ENCODE assay signal across 8 cellular contexts in genomic region chr9:70484232-70485130, GRCh38.
DNase-seq lines count a peak whose midpoint lies in the region; ATAC-seq and TF ChIP-seq lines count a peak whose summit lies in the region.

No MANE protein-coding gene starts in this region.

- H3K4me3 Mint-ChIP-seq in CD4-positive, CD25-positive, alpha-beta regulatory T cell = no peak overlapping the region
- no peak overlapping the region for H3K4me3 Mint-ChIP-seq in MCF 10A (ENCODE audit: unreplicated experiment)

- H3K27ac Mint-ChIP-seq in CD4-positive, CD25-positive, alpha-beta regulatory T cell = peak overlapping the region in 2 of 3 donors; percentile 49 to 65
- peak overlapping the region; percentile 99 for H3K27ac Mint-ChIP-seq in MCF 10A (ENCODE audit: low read depth, unreplicated experiment)

- H3K4me3 ChIP-seq in CD4-positive, CD25-positive, alpha-beta regulatory T cell (ENCODE audit: low read depth, low read length) = no peak overlapping the region
- H3K4me3 ChIP-seq in spleen = no peak overlapping the region

- H3K4me1 Mint-ChIP-seq in CD4-positive, CD25-positive, alpha-beta regulatory T cell = no peaks in the 10 kb centered on the region
- peaks cover 39% of the 10 kb centered on the region for H3K4me1 Mint-ChIP-seq in MCF 10A (ENCODE audit: insufficient read depth, unreplicated experiment)

- peak; percentile 77 to 87 for ATAC-seq in CD4-positive, CD25-positive, alpha-beta regulatory T cell (ENCODE audit: low read depth in 2 of 2)
- ATAC-seq in HG02938 (IDR thresholded peaks at IDR 0.05; ENCODE audit: unreplicated experiment) = peak; percentile 64

- in situ Hi-C loops in GM13976 (cut with MboI; ENCODE audit: low sequenced_read_pairs, unreplicated experiment) = loop anchor here (10.0 kb wide), 1 partner anchor 130 kb away; no protein-coding TSS in a partner anchor

- CTCF ChIA-PET in MCF 10A (lab: Yijun Ruan, JAX) = interaction anchor here (0.6 to 2.2 kb wide), 16 partner anchors 11 to 123 kb away, joined by 3 to 13 read pairs (median 4); no protein-coding TSS in a partner anchor

- peak in 2 of 3 donors; percentile 40 to 59 for DNase-seq in CD4-positive, CD25-positive, alpha-beta regulatory T cell
- DNase-seq in GM13976 (ENCODE audit: low spot score) (peak; percentile 59), NCI-H526 treated with DMSO at 0.1 percent for 48 hours (lab: John Stamatoyannopoulos, UW) (peak; percentile 6), MCF 10A (ENCODE audit: unreplicated experiment) (peak; percentile 83), iPS-NIHi11 (ENCODE audit: low spot score) (peak; percentile 81), spleen (no peak), ecto neural progenitor cell (ENCODE audit: low spot score) (no peak)

- no peaks in the 10 kb centered on the region for H3K27me3 ChIP-seq in CD4-positive, CD25-positive, alpha-beta regulatory T cell (ENCODE audit: control insufficient read depth, insufficient read depth, low read length)
- no peaks in the 10 kb centered on the region for H3K27me3 ChIP-seq in spleen (replicated peaks in 1 of 7)

- WGBS in spleen, 5 donors = 50 to 64% (median 52%) methylated on average over 8 of the region's 8 CpGs

- H3K9me3 Mint-ChIP-seq in CD4-positive, CD25-positive, alpha-beta regulatory T cell = no peaks in the 10 kb centered on the region
- no peaks in the 10 kb centered on the region for H3K9me3 Mint-ChIP-seq in MCF 10A (ENCODE audit: unreplicated experiment)

- H3K36me3 Mint-ChIP-seq in CD4-positive, CD25-positive, alpha-beta regulatory T cell = no peaks in the 10 kb centered on the region
- H3K36me3 Mint-ChIP-seq in MCF 10A (ENCODE audit: insufficient read depth, unreplicated experiment) = no peaks in the 10 kb centered on the region

- H3K9me3 ChIP-seq in CD4-positive, CD25-positive, alpha-beta regulatory T cell (ENCODE audit: control insufficient read depth in 2 of 2, low read length in 2 of 2) = no peaks in the 10 kb centered on the region
- H3K9me3 ChIP-seq in spleen = no peaks in the 10 kb centered on the region

- H3K36me3 ChIP-seq in CD4-positive, CD25-positive, alpha-beta regulatory T cell (ENCODE audit: control insufficient read depth, insufficient read depth, low read length) = no peaks in the 10 kb centered on the region
- no peaks in the 10 kb centered on the region for H3K36me3 ChIP-seq in spleen

- peaks cover 2% of the 10 kb centered on the region for H3K4me1 ChIP-seq in CD4-positive, CD25-positive, alpha-beta regulatory T cell (ENCODE audit: control insufficient read depth, insufficient read depth, low read length, poor library complexity, severe bottlenecking)
- peaks cover 5 to 43% (median 20%) of the 10 kb centered on the region in 6 donors for H3K4me1 ChIP-seq in spleen

- peaks cover 13% of the 10 kb centered on the region for H3K27me3 Mint-ChIP-seq in CD4-positive, CD25-positive, alpha-beta regulatory T cell
- H3K27me3 Mint-ChIP-seq in MCF 10A (ENCODE audit: insufficient read depth, unreplicated experiment) = no peaks in the 10 kb centered on the region

- TF ChIP-seq CTCF in GM13976 (IDR thresholded peaks at IDR 0.05; ENCODE audit: borderline replicate concordance, control extremely low read depth, extremely low read depth, insufficient read depth, missing control alignments) = peak; percentile 38
- TF ChIP-seq CTCF in MCF 10A (IDR thresholded peaks at IDR 0.05; ENCODE audit: unreplicated experiment) = peak; percentile 68
- TF ChIP-seq CTCF in spleen (IDR thresholded peaks at IDR 0.05 in 8 of 11, conservative IDR thresholded peaks at IDR 0.05 in 3 of 11) = peak; percentile 58 to 85 (median 81)

- intact Hi-C loops in MCF 10A (cut with micrococcal nuclease) = loop anchor here (1.0 to 5.0 kb wide), 4 partner anchors 65 to 132 kb away; no protein-coding TSS in a partner anchor
- intact Hi-C loops in spleen (cut with DNase I; ENCODE audit: low total_unique reads) = loop anchor here (10.0 kb wide), 2 partner anchors 60 to 140 kb away; no protein-coding TSS in a partner anchor

- no peak for TF ChIP-seq POLR2A in spleen (IDR thresholded peaks at IDR 0.05)

- POLR2A ChIA-PET in MCF 10A (lab: Yijun Ruan, JAX) = interaction anchor here (0.8 to 3.3 kb wide), 9 partner anchors 25 to 132 kb away, joined by 3 to 42 read pairs (median 5); partner anchors contain the start of gene KLF9

- no peak overlapping the region for H3K27ac ChIP-seq in CD4-positive, CD25-positive, alpha-beta regulatory T cell (ENCODE audit: insufficient read depth, low read length, poor library complexity, severe bottlenecking)
- H3K27ac ChIP-seq in spleen = peak overlapping the region in 4 of 8 donors; percentile 26 to 82 (median 50)

- no TSS peak for BruUV-seq in MCF 10A (replicated peaks; lab: Mats Ljungman, UMichigan)

Comparison
In these comparisons a context has a peak if more than half of its experiments do, and no peak if none do; other contexts are left out.
1. DNase-seq: peak in CD4-positive, CD25-positive, alpha-beta regulatory T cell (2 of 3), GM13976 (single experiment), NCI-H526 treated with DMSO at 0.1 percent for 48 hours (single experiment), MCF 10A (single experiment) and iPS-NIHi11 (single experiment); none in spleen (single experiment) and ecto neural progenitor cell (single experiment).
2. Peak in every context shown above with its lines, with median percentiles within 50 percentile points of each other: CTCF ChIP-seq.